Comparison of ENCODE assay signal across 35 cellular contexts in genomic region chr17:53649201-53649600, GRCh38.
"Had no signal": no experiment of that assay in that cellular context is flagged by ENCODE, and none has a peak within 500 bp of the region (broad histone marks: within the 10 kb centered on the region; RNA-seq: fewer than 3 reads in every experiment).

No MANE protein-coding gene starts in this region.

- H3K9me3 ChIP-seq: MG63 had no signal

- H3K36me3 ChIP-seq: MG63 had no signal

- H3K4me3 ChIP-seq: MG63 had no signal

- H3K27me3 ChIP-seq: MG63 had no signal

- H3K27ac ChIP-seq: KMS-11 had no signal

- DNase-seq: Karpas-422, Kasumi-1, KG1, MG63, MM.1S, MV-4-11, NCI-H1048, NCI-H1092, NCI-H1092 treated with DMSO at 0.1 percent for 48 hours, NCI-H1105, NCI-H1105 treated with DMSO at 0.1 percent for 48 hours, NCI-H1417, NCI-H1417 treated with DMSO at 0.1 percent for 48 hours, NCI-H1436, NCI-H1436 treated with DMSO at 0.1 percent for 48 hours, NCI-H146, NCI-H1694, NCI-H1694 treated with DMSO at 0.1 percent for 48 hours, NCI-H187, NCI-H187 treated with DMSO at 0.1 percent for 48 hours, NCI-H1930, NCI-H2029, NCI-H2029 treated with DMSO at 0.1 percent for 48 hours, NCI-H2081, NCI-H2081 treated with DMSO at 0.1 percent for 48 hours, NCI-H2107, NCI-H2171, NCI-H2171 treated with DMSO at 0.1 percent for 48 hours, NCI-H2227 treated with DMSO at 0.1 percent for 48 hours, NCI-H226, NCI-H345, NCI-H446, NCI-H446 treated with DMSO at 0.1 percent for 48 hours, NCI-H510A had no signal
